ENCODE assay signal across 13 cellular contexts in the genomic region with DNA sequence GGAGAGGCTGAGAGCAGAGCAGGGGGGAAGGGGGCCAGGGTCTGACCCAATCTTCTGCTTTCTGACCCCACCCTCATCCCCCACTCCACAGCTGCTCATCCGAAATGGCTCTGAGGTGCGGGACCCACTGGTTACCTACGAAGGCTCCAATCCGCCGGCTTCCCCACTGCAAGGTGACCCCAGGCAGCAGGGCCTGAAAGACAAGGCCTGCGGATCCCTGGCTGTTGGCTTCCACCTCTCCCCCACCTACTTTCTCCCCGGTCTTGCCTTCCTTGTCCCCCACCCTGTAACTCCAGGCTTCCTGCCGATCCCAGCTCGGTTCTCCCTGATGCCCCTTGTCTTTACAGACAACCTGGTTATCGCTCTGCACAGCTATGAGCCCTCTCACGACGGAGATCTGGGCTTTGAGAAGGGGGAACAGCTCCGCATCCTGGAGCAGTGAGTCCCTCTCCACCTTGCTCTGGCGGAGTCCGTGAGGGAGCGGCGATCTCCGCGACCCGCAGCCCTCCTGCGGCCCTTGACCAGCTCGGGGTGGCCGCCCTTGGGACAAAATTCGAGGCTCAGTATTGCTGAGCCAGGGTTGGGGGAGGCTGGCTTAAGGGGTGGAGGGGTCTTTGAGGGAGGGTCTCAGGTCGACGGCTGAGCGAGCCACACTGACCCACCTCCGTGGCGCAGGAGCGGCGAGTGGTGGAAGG. TPM values are rescaled to one million over a fixed set of nuclear protein-coding genes. Genes with fewer than 3 reads are reported as not detected.
DNase-seq lines count a peak whose midpoint lies in the region; ATAC-seq lines count a peak whose summit lies in the region.
"Had no signal": no experiment of that assay in that cellular context is flagged by ENCODE, and none has a peak within 500 bp of the region (broad histone marks: within the 10 kb centered on the region; RNA-seq: fewer than 3 reads in every experiment).

No MANE protein-coding gene starts in this region.

- CTCF ChIA-PET in activated naive CD4-positive, alpha-beta T cell treated with anti-CD3 and anti-CD28 coated beads for 36 hours (lab: Charles Lee), result interaction anchor here (1.1 kb wide), 1 partner anchor 19 kb away, joined by 3 read pairs; no protein-coding TSS in a partner anchor

- no peak for ATAC-seq in activated T-helper 17 cell treated with anti-CD3 and anti-CD28 coated beads, Interleukin-2, amount 50 U/mL, for 72 hours (replicated peaks)
- ATAC-seq in stimulated activated memory B cell treated with anti-CD40 and anti-IgM and Interleukin-4, amounts not matched to agents 10 μg/mL and 1 μg/mL and 100 μg/mL, for 72 hours, result no peak

- H3K27me3 Mint-ChIP-seq in activated naive CD4-positive, alpha-beta T cell treated with anti-CD3 and anti-CD28 coated beads for 36 hours (ENCODE audit: low read depth), result no peaks in the 10 kb centered on the region
- H3K27me3 Mint-ChIP-seq in activated T-helper 17 cell treated with anti-CD3 and anti-CD28 coated beads, Interleukin-2, amount 50 U/mL, for 72 hours, result no peaks in the 10 kb centered on the region
- H3K27me3 Mint-ChIP-seq in stimulated activated memory B cell treated with anti-CD40 and anti-IgM and Interleukin-4, amounts not matched to agents 10 μg/mL and 1 μg/mL and 100 μg/mL, for 72 hours, result no peaks in the 10 kb centered on the region

- DNase-seq in activated naive CD4-positive, alpha-beta T cell treated with anti-CD3 and anti-CD28 coated beads for 36 hours, result no peak
- DNase-seq in activated naive CD4-positive, alpha-beta T cell treated with Interleukin-2 at 50 U/mL for 16 hours, result no peak
- DNase-seq in cortex of kidney (lab: John Stamatoyannopoulos, UW), result no peak
- no peak for DNase-seq in GM19240 (ENCODE audit: insufficient read length, low spot score)
- DNase-seq: activated CD4-positive, alpha-beta T cell treated with anti-CD3 and anti-CD28 coated beads, Interleukin-2, amount 50 U/mL, for 4 hours; brain microvascular endothelial cell; GOT3; NCI-H446; stimulated activated naive CD4-positive, alpha-beta T cell treated with Interleukin-2 at 50 U/mL for 16 hours had no signal

- peaks cover 55% of the 10 kb centered on the region for H3K4me1 Mint-ChIP-seq in activated naive CD4-positive, alpha-beta T cell treated with anti-CD3 and anti-CD28 coated beads for 36 hours (ENCODE audit: low read depth)
- H3K4me1 Mint-ChIP-seq in activated T-helper 17 cell treated with anti-CD3 and anti-CD28 coated beads, Interleukin-2, amount 50 U/mL, for 72 hours, result peaks cover 31% of the 10 kb centered on the region
- peaks cover 30% of the 10 kb centered on the region for H3K4me1 Mint-ChIP-seq in stimulated activated memory B cell treated with anti-CD40 and anti-IgM and Interleukin-4, amounts not matched to agents 10 μg/mL and 1 μg/mL and 100 μg/mL, for 72 hours

- intact Hi-C loops in activated naive CD4-positive, alpha-beta T cell treated with anti-CD3 and anti-CD28 coated beads for 36 hours (cut with micrococcal nuclease), result loop anchor here (1.0 kb wide), 1 partner anchor 24 kb away; no protein-coding TSS in a partner anchor

- H3K27ac Mint-ChIP-seq in activated naive CD4-positive, alpha-beta T cell treated with anti-CD3 and anti-CD28 coated beads for 36 hours, result peak overlapping the region; percentile 91
- peak overlapping the region; percentile 98 for H3K27ac Mint-ChIP-seq in activated T-helper 17 cell treated with anti-CD3 and anti-CD28 coated beads, Interleukin-2, amount 50 U/mL, for 72 hours
- H3K27ac Mint-ChIP-seq in stimulated activated memory B cell treated with anti-CD40 and anti-IgM and Interleukin-4, amounts not matched to agents 10 μg/mL and 1 μg/mL and 100 μg/mL, for 72 hours, result peak overlapping the region; percentile 33

- H3K4me3 Mint-ChIP-seq in activated naive CD4-positive, alpha-beta T cell treated with anti-CD3 and anti-CD28 coated beads for 36 hours, result peak overlapping the region; percentile 62
- H3K4me3 Mint-ChIP-seq in activated T-helper 17 cell treated with anti-CD3 and anti-CD28 coated beads, Interleukin-2, amount 50 U/mL, for 72 hours, result peak overlapping the region; percentile 85
- H3K4me3 Mint-ChIP-seq in stimulated activated memory B cell treated with anti-CD40 and anti-IgM and Interleukin-4, amounts not matched to agents 10 μg/mL and 1 μg/mL and 100 μg/mL, for 72 hours, result no peak overlapping the region
- H3K4me3 Mint-ChIP-seq: nephron had no signal

- no peaks in the 10 kb centered on the region for H3K9me3 Mint-ChIP-seq in activated naive CD4-positive, alpha-beta T cell treated with anti-CD3 and anti-CD28 coated beads for 36 hours
- no peaks in the 10 kb centered on the region for H3K9me3 Mint-ChIP-seq in activated T-helper 17 cell treated with anti-CD3 and anti-CD28 coated beads, Interleukin-2, amount 50 U/mL, for 72 hours
- H3K9me3 Mint-ChIP-seq in stimulated activated memory B cell treated with anti-CD40 and anti-IgM and Interleukin-4, amounts not matched to agents 10 μg/mL and 1 μg/mL and 100 μg/mL, for 72 hours, result no peaks in the 10 kb centered on the region
- H3K9me3 Mint-ChIP-seq: nephron had no signal

- H3K36me3 Mint-ChIP-seq in activated naive CD4-positive, alpha-beta T cell treated with anti-CD3 and anti-CD28 coated beads for 36 hours (ENCODE audit: low read depth), result peaks cover 34% of the 10 kb centered on the region
- H3K36me3 Mint-ChIP-seq in activated T-helper 17 cell treated with anti-CD3 and anti-CD28 coated beads, Interleukin-2, amount 50 U/mL, for 72 hours (ENCODE audit: low read depth), result peaks cover 94% of the 10 kb centered on the region
- H3K36me3 Mint-ChIP-seq in stimulated activated memory B cell treated with anti-CD40 and anti-IgM and Interleukin-4, amounts not matched to agents 10 μg/mL and 1 μg/mL and 100 μg/mL, for 72 hours, result peaks cover 38% of the 10 kb centered on the region

RNA-seq across cellular contexts. Expression of a gene that starts 17.1 kb away (rescaled TPM):
- total RNA-seq in activated naive CD4-positive, alpha-beta T cell treated with anti-CD3 and anti-CD28 coated beads for 36 hours, result 100 to 1,000 TPM; 111 to 120 TPM
- total RNA-seq in activated T-helper 17 cell treated with anti-CD3 and anti-CD28 coated beads, Interleukin-2, amount 50 U/mL, for 72 hours, result 100 to 1,000 TPM; 171 to 199 TPM

RNA-seq across cellular contexts. Expression of a gene that starts 23.7 kb away (rescaled TPM):
- total RNA-seq in activated naive CD4-positive, alpha-beta T cell treated with anti-CD3 and anti-CD28 coated beads for 36 hours, result 100 to 1,000 TPM; 156 to 164 TPM
- total RNA-seq in activated T-helper 17 cell treated with anti-CD3 and anti-CD28 coated beads, Interleukin-2, amount 50 U/mL, for 72 hours, result 100 to 1,000 TPM; 228 to 323 TPM
- total RNA-seq: SJSA1 had no signal

RNA-seq across cellular contexts. Expression of a gene that starts 27.8 kb away (rescaled TPM):
- under 1 TPM; 0.38 to 0.42 TPM for total RNA-seq in activated naive CD4-positive, alpha-beta T cell treated with anti-CD3 and anti-CD28 coated beads for 36 hours
- total RNA-seq in activated T-helper 17 cell treated with anti-CD3 and anti-CD28 coated beads, Interleukin-2, amount 50 U/mL, for 72 hours, result 1 to 10 TPM in 1 of 2 donors, under 1 TPM in 1; 0.99 to 1.1 TPM

RNA-seq across cellular contexts. Expression of a gene that starts 52.6 kb away (rescaled TPM):
- 100 to 1,000 TPM; 382 to 391 TPM for total RNA-seq in activated naive CD4-positive, alpha-beta T cell treated with anti-CD3 and anti-CD28 coated beads for 36 hours
- total RNA-seq in activated T-helper 17 cell treated with anti-CD3 and anti-CD28 coated beads, Interleukin-2, amount 50 U/mL, for 72 hours, result 100 to 1,000 TPM; 203 to 303 TPM

RNA-seq across cellular contexts. Expression of a gene that starts 52.6 kb away (rescaled TPM):
- total RNA-seq in activated naive CD4-positive, alpha-beta T cell treated with anti-CD3 and anti-CD28 coated beads for 36 hours, result 1 to 10 TPM; 5.1 to 6.4 TPM
- 10 to 100 TPM; 11.4 to 12.9 TPM for total RNA-seq in activated T-helper 17 cell treated with anti-CD3 and anti-CD28 coated beads, Interleukin-2, amount 50 U/mL, for 72 hours

Comparison
In these comparisons a context has a peak if more than half of its experiments do, and no peak if none do; other contexts are left out.
1. H3K27ac Mint-ChIP-seq: peak in every context shown above with its lines; median percentile 98 in activated T-helper 17 cell treated with anti-CD3 and anti-CD28 coated beads, Interleukin-2, amount 50 U/mL, for 72 hours; 91 in activated naive CD4-positive, alpha-beta T cell treated with anti-CD3 and anti-CD28 coated beads for 36 hours; 33 in stimulated activated memory B cell treated with anti-CD40 and anti-IgM and Interleukin-4, amounts not matched to agents 10 μg/mL and 1 μg/mL and 100 μg/mL, for 72 hours.